ENCODE assay signal across 8 cellular contexts in the genomic region with DNA sequence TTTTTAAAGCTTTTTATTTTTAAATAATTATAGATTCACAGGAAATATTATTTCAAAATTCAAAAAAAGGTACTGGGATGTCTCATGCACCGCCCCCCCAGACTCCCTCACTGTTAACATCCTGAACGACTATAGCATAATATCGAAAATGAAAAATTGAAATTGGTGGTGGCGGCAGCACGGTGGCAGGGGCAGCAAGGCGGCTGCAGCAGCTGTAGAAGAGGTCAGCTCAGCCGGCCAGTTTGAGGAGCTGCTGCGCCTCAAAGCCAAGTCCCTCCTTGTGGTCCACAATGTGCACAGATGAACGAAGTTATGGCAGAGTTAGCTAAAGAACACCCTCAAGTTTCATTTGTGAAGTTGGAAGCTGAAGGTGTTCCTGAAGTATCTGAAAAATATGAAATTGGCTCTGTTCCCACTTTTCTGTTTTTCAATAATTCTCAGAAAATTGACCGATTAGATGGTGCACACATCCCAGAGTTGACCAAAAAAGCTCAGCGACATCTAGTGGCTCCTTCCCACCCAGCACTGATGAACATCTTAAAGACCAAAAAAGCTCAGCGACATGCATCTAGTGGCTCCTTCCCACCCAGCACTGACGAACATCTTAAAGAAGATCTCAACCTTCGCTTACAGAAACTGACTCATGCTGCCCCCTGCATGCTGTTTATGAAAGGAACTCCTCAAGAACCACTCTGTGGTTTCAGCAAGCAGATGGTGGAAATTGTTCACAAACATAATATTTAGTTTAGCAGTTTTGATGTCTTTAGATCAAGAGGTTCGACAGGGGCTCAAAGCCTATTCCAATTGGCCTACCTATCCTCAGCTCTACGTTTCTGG.
DNase-seq lines count a peak whose midpoint lies in the region; ATAC-seq and TF ChIP-seq lines count a peak whose summit lies in the region.

No MANE protein-coding gene starts in this region.

- DNase-seq in CMK (ENCODE audit: low read depth) (peak; percentile 21), RWPE2 (ENCODE audit: low spot score) (no peak), cardiac muscle cell (ENCODE audit: low read depth in 1 of 2, low spot score in 1 of 2) (peak; percentile 28 to 91), retinal pigment epithelial cell (ENCODE audit: low read depth) (peak; percentile 56), prostate gland (ENCODE audit: low spot score) (no peak)
- DNase-seq in activated naive CD4-positive, alpha-beta T cell treated with anti-CD3 and anti-CD28 coated beads, Interleukin-2, amount 10 ng/mL, durations not matched to agents 7 days and 5 days, result peak; percentile 61

- intact Hi-C loops in prostate gland (cut with DNase I), result no loop called here

- H3K4me1 Mint-ChIP-seq in activated naive CD4-positive, alpha-beta T cell treated with anti-CD3 and anti-CD28 coated beads, Interleukin-2, amount 10 ng/mL, durations not matched to agents 7 days and 5 days, result peaks cover 7% of the 10 kb centered on the region

- ATAC-seq in GM19351 (IDR thresholded peaks at IDR 0.05; ENCODE audit: unreplicated experiment) (peak; percentile 93), HG03442 (IDR thresholded peaks at IDR 0.05; ENCODE audit: unreplicated experiment) (peak; percentile 81), RWPE2 (ENCODE audit: low read depth) (peak; percentile 52; the same call in 1 of the 3 replicates)

- CTCF ChIA-PET in activated naive CD4-positive, alpha-beta T cell treated with anti-CD3 and anti-CD28 coated beads, Interleukin-2, amount 10 ng/mL, durations not matched to agents 7 days and 5 days (lab: Charles Lee), result interaction anchor here (0.7 to 4.2 kb wide), 30 partner anchors 9 to 698 kb away, joined by 3 to 52 read pairs (median 4); a partner anchor contains a TSS

- H3K4me3 Mint-ChIP-seq in activated naive CD4-positive, alpha-beta T cell treated with anti-CD3 and anti-CD28 coated beads, Interleukin-2, amount 10 ng/mL, durations not matched to agents 7 days and 5 days, result no peak overlapping the region

- H3K4me3 ChIP-seq in RWPE2 (ENCODE audit: severe bottlenecking), result no peak overlapping the region
- no peak overlapping the region for H3K4me3 ChIP-seq in cardiac muscle cell
- no peak overlapping the region for H3K4me3 ChIP-seq in retinal pigment epithelial cell (ENCODE audit: low read length)
- no peak overlapping the region for H3K4me3 ChIP-seq in prostate gland

- H3K27me3 ChIP-seq in RWPE2 (ENCODE audit: insufficient read depth, poor library complexity, severe bottlenecking) (no peaks in the 10 kb centered on the region), cardiac muscle cell (no peaks in the 10 kb centered on the region), prostate gland (replicated peaks; ENCODE audit: insufficient read depth) (no peaks in the 10 kb centered on the region)

- H3K36me3 ChIP-seq in RWPE2 (ENCODE audit: low read depth) (no peaks in the 10 kb centered on the region), cardiac muscle cell (no peaks in the 10 kb centered on the region), prostate gland (no peaks in the 10 kb centered on the region)

- no peaks in the 10 kb centered on the region for H3K9me3 Mint-ChIP-seq in activated naive CD4-positive, alpha-beta T cell treated with anti-CD3 and anti-CD28 coated beads, Interleukin-2, amount 10 ng/mL, durations not matched to agents 7 days and 5 days

- peak; percentile 60 for TF ChIP-seq CTCF in RWPE2 (IDR thresholded peaks at IDR 0.05; ENCODE audit: poor library complexity, severe bottlenecking)
- TF ChIP-seq CTCF in cardiac muscle cell (IDR thresholded peaks at IDR 0.05; ENCODE audit: low read depth, low read length), result peak; percentile 75
- peak; percentile 80 for TF ChIP-seq CTCF in retinal pigment epithelial cell (conservative IDR thresholded peaks at IDR 0.05; ENCODE audit: low read depth, low read length)
- peak in 2 of 4 experiments; percentile 34 to 56 for TF ChIP-seq CTCF in prostate gland (IDR thresholded peaks at IDR 0.05)

- H3K27ac Mint-ChIP-seq in activated naive CD4-positive, alpha-beta T cell treated with anti-CD3 and anti-CD28 coated beads, Interleukin-2, amount 10 ng/mL, durations not matched to agents 7 days and 5 days, result no peak overlapping the region

- H3K9me3 ChIP-seq in RWPE2 (ENCODE audit: severe bottlenecking), result no peaks in the 10 kb centered on the region
- no peaks in the 10 kb centered on the region for H3K9me3 ChIP-seq in cardiac muscle cell (ENCODE audit: low read depth)
- H3K9me3 ChIP-seq in prostate gland, result no peaks in the 10 kb centered on the region

- H3K27me3 Mint-ChIP-seq in activated naive CD4-positive, alpha-beta T cell treated with anti-CD3 and anti-CD28 coated beads, Interleukin-2, amount 10 ng/mL, durations not matched to agents 7 days and 5 days, result peaks cover 29% of the 10 kb centered on the region

- TF ChIP-seq POLR2A in prostate gland (IDR thresholded peaks at IDR 0.05), result no peak

- H3K4me1 ChIP-seq in RWPE2 (ENCODE audit: insufficient read depth, poor library complexity, severe bottlenecking) (no peaks in the 10 kb centered on the region), cardiac muscle cell (ENCODE audit: low read depth) (no peaks in the 10 kb centered on the region), prostate gland (replicated peaks) (no peaks in the 10 kb centered on the region)

- 59% methylated on average over 16 of the region's 16 CpGs for WGBS in prostate gland

- peaks cover 2% of the 10 kb centered on the region for H3K36me3 Mint-ChIP-seq in activated naive CD4-positive, alpha-beta T cell treated with anti-CD3 and anti-CD28 coated beads, Interleukin-2, amount 10 ng/mL, durations not matched to agents 7 days and 5 days

- H3K27ac ChIP-seq in RWPE2 (ENCODE audit: poor library complexity, severe bottlenecking) (no peak overlapping the region), cardiac muscle cell (no peak overlapping the region), prostate gland (no peak overlapping the region)

Comparison
In these comparisons a context has a peak if more than half of its experiments do, and no peak if none do; other contexts are left out.
1. DNase-seq: peak in CMK (single experiment), activated naive CD4-positive, alpha-beta T cell treated with anti-CD3 and anti-CD28 coated beads, Interleukin-2, amount 10 ng/mL, durations not matched to agents 7 days and 5 days (single experiment), cardiac muscle cell (2 of 2) and retinal pigment epithelial cell (single experiment); none in RWPE2 (single experiment) and prostate gland (single experiment).
2. Peak in every context shown above with its lines, with median percentiles within 50 percentile points of each other: ATAC-seq.